In the genomic region with DNA sequence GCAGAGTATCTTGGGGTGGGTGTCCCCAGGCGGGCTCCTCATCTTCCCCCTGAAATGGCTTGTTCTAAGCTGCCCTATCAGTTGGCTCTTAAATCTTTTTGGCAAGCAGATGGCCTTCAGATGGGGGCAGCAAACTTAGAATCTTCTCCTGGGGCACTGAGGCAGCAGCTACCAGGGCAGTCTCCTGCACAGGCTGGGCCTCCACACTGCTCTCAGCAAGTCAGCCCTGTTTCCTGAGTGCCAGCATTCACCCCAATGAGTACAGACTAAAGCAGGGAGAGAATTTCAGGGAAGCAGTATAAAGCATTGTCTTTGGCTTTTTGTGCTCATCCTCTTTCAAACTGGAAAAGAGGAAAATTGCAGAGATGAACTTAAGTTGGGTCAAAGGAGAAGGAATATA, we compare ENCODE assay signal across 26 cellular contexts.
"Had no signal": no experiment of that assay in that cellular context is flagged by ENCODE, and none has a peak within 500 bp of the region (broad histone marks: within the 10 kb centered on the region; RNA-seq: fewer than 3 reads in every experiment).

No MANE protein-coding gene starts in this region.

- H3K36me3 ChIP-seq: suprapubic skin, thoracic aorta, thyroid gland, tibial artery, transverse colon, upper lobe of left lung, upper lobe of right lung, uterus, vagina had no signal

- H3K4me3 ChIP-seq: stomach, suprapubic skin, testis, thoracic aorta, thyroid gland, tibial artery, tibial nerve, transverse colon, upper lobe of left lung, upper lobe of right lung, uterus, vagina had no signal

- H3K9me3 ChIP-seq: stomach, suprapubic skin, testis, thoracic aorta, thyroid gland, tibial artery, tibial nerve, transverse colon, upper lobe of left lung, upper lobe of right lung, uterus, vagina had no signal

- ATAC-seq: stimulated activated effector memory CD8-positive, alpha-beta T cell treated with anti-CD3 and anti-CD28 coated beads, Interleukin-12 subunit alpha, Interleukin-12 subunit beta, amount 100 ng/mL, for 72 hours; stimulated activated memory B cell treated with anti-CD40 and anti-IgM and Interleukin-4, amounts not matched to agents 10 μg/mL and 1 μg/mL and 100 μg/mL, for 72 hours; stimulated activated naive B cell treated with anti-CD40 and anti-IgM and Interleukin-4, amounts not matched to agents 10 μg/mL and 1 μg/mL and 100 μg/mL, for 72 hours; stimulated activated naive CD8-positive, alpha-beta T cell treated with anti-CD3 and anti-CD28 coated beads, Interleukin-15, amount 100 ng/mL, for 72 hours; stimulated activated naive CD8-positive, alpha-beta T cell treated with anti-CD3 and anti-CD28 coated beads, Interleukin-15, Interleukin-2, amounts not matched to agents 100 U/mL and 50 U/mL, for 24 hours; upper lobe of right lung had no signal

- H3K4me1 ChIP-seq: stomach, suprapubic skin, testis, thyroid gland, tibial artery, tibial nerve, transverse colon, upper lobe of left lung, upper lobe of right lung, uterus, vagina had no signal

- H3K27ac ChIP-seq: stomach, suprapubic skin, testis, thoracic aorta, thyroid gland, tibial artery, tibial nerve, transverse colon, upper lobe of left lung, upper lobe of right lung, uterus, vagina had no signal

- H3K27me3 ChIP-seq: stomach, suprapubic skin, testis, thyroid gland, tibial artery, tibial nerve, transverse colon, upper lobe of left lung, upper lobe of right lung, uterus, vagina had no signal

- DNase-seq: stimulated activated CD4-positive, alpha-beta T cell treated with anti-CD3 and anti-CD28 coated beads, Interleukin-2, amount 100 ng/mL, for 48 hours; stimulated activated CD4-positive, alpha-beta T cell treated with anti-CD3 and anti-CD28 coated beads, Interleukin-4, amount 100 ng/mL, for 1 hour; stimulated activated CD4-positive, alpha-beta T cell treated with anti-CD3 and anti-CD28 coated beads, Interleukin-4, amount 100 ng/mL, for 24 hours; stimulated activated CD4-positive, alpha-beta T cell treated with anti-CD3 and anti-CD28 coated beads, Interleukin-4, amount 100 ng/mL, for 4 hours; stimulated activated CD8-positive, alpha-beta memory T cell treated with anti-CD3 and anti-CD28 coated beads, Interleukin-4, amount 100 ng/mL, for 48 hours; stimulated activated naive B cell treated with anti-CD40 and anti-IgM and Interleukin-4, amounts not matched to agents 10 μg/mL and 1 μg/mL and 100 μg/mL, for 72 hours; stimulated activated naive CD4-positive, alpha-beta T cell; stimulated activated naive CD4-positive, alpha-beta T cell treated with Interleukin-2 at 50 U/mL for 16 hours; stimulated activated naive CD8-positive, alpha-beta T cell treated with anti-CD3 and anti-CD28 coated beads, Interleukin-15, amount 100 ng/mL, for 72 hours; stimulated activated naive CD8-positive, alpha-beta T cell treated with anti-CD3 and anti-CD28 coated beads, Interleukin-15, Interleukin-2, amounts not matched to agents 100 U/mL and 50 U/mL, for 24 hours; stomach; substantia nigra; testis; thyroid gland; tibial artery; transverse colon; trophoblast cell; upper lobe of left lung; upper lobe of right lung; uterus had no signal
